In the genomic region with DNA sequence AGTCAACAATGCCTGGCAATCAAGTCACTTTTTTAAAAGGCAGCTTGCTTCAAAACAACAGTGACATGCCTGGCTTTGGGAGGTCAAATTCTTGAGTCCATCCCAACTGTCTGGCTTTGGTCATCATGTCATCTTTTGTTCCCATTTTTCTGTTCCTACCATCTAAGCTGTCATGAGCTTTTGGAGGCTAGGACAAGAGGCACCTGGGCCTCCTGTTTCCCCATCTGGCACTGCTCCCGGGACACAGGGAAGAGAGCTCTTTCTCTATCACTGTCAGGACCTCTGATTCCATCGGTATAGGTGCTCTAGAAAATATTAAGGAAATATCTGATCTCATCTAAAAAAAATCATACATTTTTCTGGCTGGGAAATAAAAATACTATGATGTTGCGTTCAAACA, we compare ENCODE assay signal across 1 cellular context.
TF ChIP-seq lines count a peak whose summit lies in the region.

No MANE protein-coding gene starts in this region.

TF ChIP-seq in endothelial cell of umbilical vein, 7 proteins besides CTCF, POLR2A, EP300 and RAD21 (continued from another document):
- TF ChIP-seq MYC (IDR thresholded peaks at IDR 0.05; ENCODE audit: low read depth, low read length) (no peak), POLR2AphosphoS5 (IDR thresholded peaks at IDR 0.05; ENCODE audit: insufficient read depth, low read depth, low read length) (no peak)
